Comparison of ENCODE assay signal across 8 cellular contexts in genomic region chr2:170973492-170974303, GRCh38. TPM values are rescaled to one million over a fixed set of nuclear protein-coding genes. Genes with fewer than 3 reads are reported as not detected.
DNase-seq lines count a peak whose midpoint lies in the region; ATAC-seq, FAIRE-seq and TF ChIP-seq lines count a peak whose summit lies in the region.

No MANE protein-coding gene starts in this region.

- ATAC-seq in GM21423 (IDR thresholded peaks at IDR 0.05; ENCODE audit: unreplicated experiment): peak; percentile 93
- peak; percentile 96 for ATAC-seq in activated T-helper 17 cell treated with anti-CD3 and anti-CD28 coated beads, Interleukin-2, amount 50 U/mL, for 72 hours (replicated peaks)
- ATAC-seq in natural killer cell treated with Interleukin-12 subunit alpha and Interleukin-12 subunit beta and Interleukin-15 and Interleukin-18, amount 100 ng/mL, for 72 hours: peak; percentile 96 to 97

- H3K4me1 Mint-ChIP-seq in activated T-helper 17 cell treated with anti-CD3 and anti-CD28 coated beads, Interleukin-2, amount 50 U/mL, for 72 hours: peaks cover 7% of the 10 kb centered on the region
- H3K4me1 Mint-ChIP-seq in natural killer cell treated with Interleukin-12 subunit alpha and Interleukin-12 subunit beta and Interleukin-15 and Interleukin-18, amount 100 ng/mL, for 72 hours (ENCODE audit: low read depth in 2 of 2): peaks cover 10 to 14% of the 10 kb centered on the region in 2 donors

- H3K27me3 ChIP-seq in HUES6 (ENCODE audit: control insufficient read depth, insufficient read depth, low read length): no peaks in the 10 kb centered on the region

- peaks cover 27% of the 10 kb centered on the region for H3K4me1 ChIP-seq in HUES6 (ENCODE audit: control insufficient read depth, insufficient read depth, low read length)

- no peaks in the 10 kb centered on the region for H3K9me3 ChIP-seq in HUES6 (ENCODE audit: control insufficient read depth, insufficient read depth, low read depth, low read length)

- peak overlapping the region; percentile 83 for H3K27ac Mint-ChIP-seq in activated T-helper 17 cell treated with anti-CD3 and anti-CD28 coated beads, Interleukin-2, amount 50 U/mL, for 72 hours
- H3K27ac Mint-ChIP-seq in natural killer cell treated with Interleukin-12 subunit alpha and Interleukin-12 subunit beta and Interleukin-15 and Interleukin-18, amount 100 ng/mL, for 72 hours: peak overlapping the region in 1 of 2 donors; percentile 26

- H3K27ac ChIP-seq in HUES6 (ENCODE audit: low read depth, low read length): peak overlapping the region; percentile 91; the same call in 1 of the 2 replicates

- peak overlapping the region; percentile 76 for H3K4me3 ChIP-seq in HUES6 (ENCODE audit: low read depth, low read length)
- peak overlapping the region; percentile 78 for H3K4me3 ChIP-seq in fibroblast of pulmonary artery (replicated peaks; ENCODE audit: low read depth, low read length)

- FAIRE-seq in RCC 7860 (lab: Jason Lieb, UNC): no peak

- H3K36me3 ChIP-seq in HUES6 (ENCODE audit: control insufficient read depth, insufficient read depth, low read length): peaks cover 3% of the 10 kb centered on the region; the same call in 1 of the 2 replicates

- H3K27me3 Mint-ChIP-seq in activated T-helper 17 cell treated with anti-CD3 and anti-CD28 coated beads, Interleukin-2, amount 50 U/mL, for 72 hours: no peaks in the 10 kb centered on the region
- H3K27me3 Mint-ChIP-seq in natural killer cell treated with Interleukin-12 subunit alpha and Interleukin-12 subunit beta and Interleukin-15 and Interleukin-18, amount 100 ng/mL, for 72 hours: peaks cover 1 to 3% of the 10 kb centered on the region in 2 donors

- H3K9me3 Mint-ChIP-seq in activated T-helper 17 cell treated with anti-CD3 and anti-CD28 coated beads, Interleukin-2, amount 50 U/mL, for 72 hours: no peaks in the 10 kb centered on the region
- H3K9me3 Mint-ChIP-seq in natural killer cell treated with Interleukin-12 subunit alpha and Interleukin-12 subunit beta and Interleukin-15 and Interleukin-18, amount 100 ng/mL, for 72 hours: no peaks in the 10 kb centered on the region

- peak; percentile 50 for TF ChIP-seq CTCF in fibroblast of pulmonary artery (IDR thresholded peaks at IDR 0.05; ENCODE audit: low read length, missing control alignments)

- H3K9ac ChIP-seq in HUES6 (ENCODE audit: low read length): peak overlapping the region; percentile 93

- peaks cover 2% of the 10 kb centered on the region for H3K36me3 Mint-ChIP-seq in activated T-helper 17 cell treated with anti-CD3 and anti-CD28 coated beads, Interleukin-2, amount 50 U/mL, for 72 hours (ENCODE audit: low read depth)
- H3K36me3 Mint-ChIP-seq in natural killer cell treated with Interleukin-12 subunit alpha and Interleukin-12 subunit beta and Interleukin-15 and Interleukin-18, amount 100 ng/mL, for 72 hours: no peaks in the 10 kb centered on the region

- H3K4me3 Mint-ChIP-seq in activated T-helper 17 cell treated with anti-CD3 and anti-CD28 coated beads, Interleukin-2, amount 50 U/mL, for 72 hours: peak overlapping the region; percentile 75
- peak overlapping the region; percentile 71 for H3K4me3 Mint-ChIP-seq in natural killer cell treated with Interleukin-12 subunit alpha and Interleukin-12 subunit beta and Interleukin-15 and Interleukin-18, amount 100 ng/mL, for 72 hours

- DNase-seq in DMS153 treated with DMSO at 0.1 percent for 48 hours (lab: John Stamatoyannopoulos, UW; ENCODE audit: unreplicated experiment) (peak; percentile 85), RCC 7860 (ENCODE audit: low spot score) (peak; percentile 67), fibroblast of pulmonary artery (ENCODE audit: low read depth) (peak; percentile 78)
- peak; percentile 84 for DNase-seq in natural killer cell treated with Interleukin-12 subunit alpha and Interleukin-12 subunit beta and Interleukin-15 and Interleukin-18, amount 100 ng/mL, for 72 hours (ENCODE audit: low spot score)
- peak; percentile 80 to 93 (median 88) for DNase-seq in stimulated activated naive CD4-positive, alpha-beta T cell (lab: John Stamatoyannopoulos, UW)

RNA-seq across cellular contexts. Expression of gene GORASP2, which starts 44.6 kb away (rescaled TPM):
- 10 to 100 TPM; 51.6 to 65.0 TPM for total RNA-seq in activated T-helper 17 cell treated with anti-CD3 and anti-CD28 coated beads, Interleukin-2, amount 50 U/mL, for 72 hours
- total RNA-seq in natural killer cell treated with Interleukin-12 subunit alpha and Interleukin-12 subunit beta and Interleukin-15 and Interleukin-18, amount 100 ng/mL, for 72 hours: 10 to 100 TPM; 64.3 to 99.0 TPM

Comparison
In these comparisons a context has a peak if more than half of its experiments do, and no peak if none do; other contexts are left out.
1. Peak in every context shown above with its lines: DNase-seq, ATAC-seq, H3K4me3 ChIP-seq and H3K27ac ChIP-seq.